ENCODE assay signal across 1 cellular context in genomic region chr7:47576031-47576908, GRCh38.
TF ChIP-seq lines count a peak whose summit lies in the region.

No MANE protein-coding gene starts in this region.

TF ChIP-seq in HepG2, 621 proteins besides CTCF, POLR2A, EP300 and RAD21 (continued from another document and continues in another):
- TF ChIP-seq ZBTB25 (CRISPR knock-in tag; IDR thresholded peaks at IDR 0.05), result no peak
- TF ChIP-seq ZNF318 (CRISPR knock-in tag; IDR thresholded peaks at IDR 0.05), result no peak
- no peak for TF ChIP-seq ZNF274 (CRISPR knock-in tag; IDR thresholded peaks at IDR 0.05)
- peak; percentile 73; the same call in 1 of the 2 replicates for TF ChIP-seq HNF4G (IDR thresholded peaks at IDR 0.05; ENCODE audit: borderline replicate concordance, low read depth, low read length)
- peak; percentile 79; the same call in 1 of the 2 replicates for TF ChIP-seq HNF4G (CRISPR knock-in tag; IDR thresholded peaks at IDR 0.05; ENCODE audit: borderline replicate concordance, low read depth)
- peak; percentile 98 for TF ChIP-seq ZEB1 (IDR thresholded peaks at IDR 0.05; ENCODE audit: insufficient replicate concordance, low read depth)
- TF ChIP-seq MED1 (CRISPR knock-in tag; IDR thresholded peaks at IDR 0.05), result peak; percentile 73
- TF ChIP-seq CBX1 (IDR thresholded peaks at IDR 0.05; ENCODE audit: low read depth), result no peak
- no peak for TF ChIP-seq PAX8 (CRISPR knock-in tag; IDR thresholded peaks at IDR 0.05; ENCODE audit: borderline replicate concordance)
- TF ChIP-seq ZNF614 (CRISPR knock-in tag; IDR thresholded peaks at IDR 0.05; ENCODE audit: borderline replicate concordance), result no peak
- no peak for TF ChIP-seq ZNF576 (CRISPR knock-in tag; IDR thresholded peaks at IDR 0.05)
- no peak for TF ChIP-seq RORA (CRISPR knock-in tag; IDR thresholded peaks at IDR 0.05)
- no peak for TF ChIP-seq HOXA9 (CRISPR knock-in tag; IDR thresholded peaks at IDR 0.05; ENCODE audit: borderline replicate concordance)
- peak; percentile 87; the same call in 1 of the 2 replicates for TF ChIP-seq ZNF580 (CRISPR knock-in tag; IDR thresholded peaks at IDR 0.05; ENCODE audit: borderline replicate concordance, low read depth)
- peak; percentile 72; the same call in 1 of the 2 replicates for TF ChIP-seq ZNF263 (CRISPR knock-in tag; IDR thresholded peaks at IDR 0.05)
- TF ChIP-seq FLYWCH1 (CRISPR knock-in tag; IDR thresholded peaks at IDR 0.05), result no peak
- TF ChIP-seq SKIL (CRISPR knock-in tag; IDR thresholded peaks at IDR 0.05; ENCODE audit: borderline replicate concordance), result peak; percentile 63; the same call in 1 of the 2 replicates
- no peak for TF ChIP-seq YEATS2 (CRISPR knock-in tag; IDR thresholded peaks at IDR 0.05; ENCODE audit: borderline replicate concordance)
- peak; percentile 55; the same call in 1 of the 2 replicates for TF ChIP-seq KAT8 (CRISPR knock-in tag; IDR thresholded peaks at IDR 0.05)
- TF ChIP-seq DNMT3B (CRISPR knock-in tag; conservative IDR thresholded peaks at IDR 0.05), result no peak
- no peak; the same call in 1 of the 2 replicates for TF ChIP-seq HOXD1 (CRISPR knock-in tag; IDR thresholded peaks at IDR 0.05)
- no peak for TF ChIP-seq JUNB (CRISPR knock-in tag; IDR thresholded peaks at IDR 0.05; ENCODE audit: borderline replicate concordance)
- TF ChIP-seq PCBP2 (optimal IDR thresholded peaks at IDR 0.05; ENCODE audit: low read depth, low read length, poor library complexity, severe bottlenecking), result no peak
- peak; percentile 93 for TF ChIP-seq TCF7 (IDR thresholded peaks at IDR 0.05; ENCODE audit: low read depth)
- no peak for TF ChIP-seq ZNF282 (IDR thresholded peaks at IDR 0.05; ENCODE audit: partially characterized antibody)
- TF ChIP-seq ZNF574 (CRISPR knock-in tag; IDR thresholded peaks at IDR 0.05), result peak; percentile 61
- no peak for TF ChIP-seq TFDP2 (CRISPR knock-in tag; IDR thresholded peaks at IDR 0.05)
- no peak; the same call in none of the 2 replicates for TF ChIP-seq ATF2 (CRISPR knock-in tag; IDR thresholded peaks at IDR 0.05)
- TF ChIP-seq TERF1 (CRISPR knock-in tag; IDR thresholded peaks at IDR 0.05), result no peak
- TF ChIP-seq THAP8 (CRISPR knock-in tag; IDR thresholded peaks at IDR 0.05; ENCODE audit: borderline replicate concordance), result no peak
- peak; percentile 61 for TF ChIP-seq FOSL2 (CRISPR knock-in tag; IDR thresholded peaks at IDR 0.05)
- TF ChIP-seq YY1 (IDR thresholded peaks at IDR 0.05; ENCODE audit: insufficient read depth, insufficient replicate concordance, low read depth, low read length), result no peak
- no peak for TF ChIP-seq ZNF235 (CRISPR knock-in tag; IDR thresholded peaks at IDR 0.05; ENCODE audit: borderline replicate concordance)
- peak; percentile 64 for TF ChIP-seq ARNTL (CRISPR knock-in tag; IDR thresholded peaks at IDR 0.05)
- no peak for TF ChIP-seq ETV6 (CRISPR knock-in tag; conservative IDR thresholded peaks at IDR 0.05)
- peak; percentile 82; the same call in 1 of the 2 replicates for TF ChIP-seq ZNF543 (CRISPR knock-in tag; IDR thresholded peaks at IDR 0.05)
- no peak for TF ChIP-seq ZNF12 (CRISPR knock-in tag; IDR thresholded peaks at IDR 0.05)
- no peak for TF ChIP-seq ZBTB2 (CRISPR knock-in tag; IDR thresholded peaks at IDR 0.05; ENCODE audit: low read depth)
- no peak for TF ChIP-seq ZNF34 (CRISPR knock-in tag; IDR thresholded peaks at IDR 0.05; ENCODE audit: borderline replicate concordance)
- no peak for TF ChIP-seq ZNF563 (CRISPR knock-in tag; IDR thresholded peaks at IDR 0.05)
